Comparison of ENCODE assay signal across 8 cellular contexts in genomic region chr3:142595951-142596725, GRCh38. TPM values are rescaled to one million over a fixed set of nuclear protein-coding genes. Genes with fewer than 3 reads are reported as not detected.
DNase-seq lines count a peak whose midpoint lies in the region; ATAC-seq and TF ChIP-seq lines count a peak whose summit lies in the region.

A gene with protein sequence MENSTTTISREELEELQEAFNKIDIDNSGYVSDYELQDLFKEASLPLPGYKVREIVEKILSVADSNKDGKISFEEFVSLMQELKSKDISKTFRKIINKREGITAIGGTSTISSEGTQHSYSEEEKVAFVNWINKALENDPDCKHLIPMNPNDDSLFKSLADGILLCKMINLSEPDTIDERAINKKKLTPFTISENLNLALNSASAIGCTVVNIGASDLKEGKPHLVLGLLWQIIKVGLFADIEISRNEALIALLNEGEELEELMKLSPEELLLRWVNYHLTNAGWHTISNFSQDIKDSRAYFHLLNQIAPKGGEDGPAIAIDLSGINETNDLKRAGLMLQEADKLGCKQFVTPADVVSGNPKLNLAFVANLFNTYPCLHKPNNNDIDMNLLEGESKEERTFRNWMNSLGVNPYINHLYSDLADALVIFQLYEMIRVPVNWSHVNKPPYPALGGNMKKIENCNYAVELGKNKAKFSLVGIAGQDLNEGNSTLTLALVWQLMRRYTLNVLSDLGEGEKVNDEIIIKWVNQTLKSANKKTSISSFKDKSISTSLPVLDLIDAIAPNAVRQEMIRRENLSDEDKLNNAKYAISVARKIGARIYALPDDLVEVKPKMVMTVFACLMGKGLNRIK (plus strand): TSS chr3:142596393. CDS start chr3:142664238, 67,845 bp downstream.

- H2AK5ac ChIP-seq in trophoblast cell (ENCODE audit: low read length): no peak within 1 kb of the TSS

- H3K9ac ChIP-seq in trophoblast cell (ENCODE audit: low read length): peak within 1 kb of the TSS; percentile 18

- H3K14ac ChIP-seq in trophoblast cell (ENCODE audit: low read length): peak within 1 kb of the TSS; percentile 46

- peak within 1 kb of the TSS; percentile 78 for H3K27ac Mint-ChIP-seq in activated naive CD8-positive, alpha-beta T cell treated with anti-CD3 and anti-CD28 coated beads for 36 hours
- H3K27ac Mint-ChIP-seq in type B pancreatic cell: peak within 1 kb of the TSS; percentile 96

- H2BK12ac ChIP-seq in trophoblast cell (ENCODE audit: low read length): peak within 1 kb of the TSS; percentile 66

- H3K27me3 ChIP-seq in cardiac muscle cell (peaks cover 3% of the 10 kb centered on the region), trophoblast cell (ENCODE audit: insufficient read depth, low read length) (no peaks in the 10 kb centered on the region)

- H3K27ac ChIP-seq in cardiac muscle cell (peak within 1 kb of the TSS; percentile 73), trophoblast cell (ENCODE audit: low read depth, low read length) (peak within 1 kb of the TSS; percentile 79)

- TF ChIP-seq CTCF in GM10266 (IDR thresholded peaks at IDR 0.05; ENCODE audit: control insufficient read depth, insufficient read depth, low read depth, missing control alignments): no peak
- TF ChIP-seq CTCF in cardiac muscle cell (IDR thresholded peaks at IDR 0.05; ENCODE audit: low read depth, low read length): no peak
- TF ChIP-seq CTCF in type B pancreatic cell (conservative IDR thresholded peaks at IDR 0.05): no peak

- H4K8ac ChIP-seq in trophoblast cell (ENCODE audit: low read depth, low read length): peak within 1 kb of the TSS; percentile 88

- H3K4me3 Mint-ChIP-seq in activated naive CD8-positive, alpha-beta T cell treated with anti-CD3 and anti-CD28 coated beads for 36 hours: peak within 1 kb of the TSS; percentile 96
- peak within 1 kb of the TSS; percentile 99 for H3K4me3 Mint-ChIP-seq in type B pancreatic cell

- H3K4me3 ChIP-seq in cardiac muscle cell (peak within 1 kb of the TSS; percentile 57), trophoblast cell (ENCODE audit: low read depth, low read length) (peak within 1 kb of the TSS; percentile 77)

- peak within 1 kb of the TSS; percentile 57 for H2BK120ac ChIP-seq in trophoblast cell (ENCODE audit: insufficient read depth, low read length, poor library complexity)

- H3K4me1 Mint-ChIP-seq in activated naive CD8-positive, alpha-beta T cell treated with anti-CD3 and anti-CD28 coated beads for 36 hours: peaks cover 16% of the 10 kb centered on the region
- H3K4me1 Mint-ChIP-seq in type B pancreatic cell (ENCODE audit: unreplicated experiment): peaks cover 16% of the 10 kb centered on the region

- H3K23ac ChIP-seq in trophoblast cell (ENCODE audit: low read length): no peak within 1 kb of the TSS

- H3K36me3 Mint-ChIP-seq in activated naive CD8-positive, alpha-beta T cell treated with anti-CD3 and anti-CD28 coated beads for 36 hours: peaks cover 1% of the 10 kb centered on the region
- H3K36me3 Mint-ChIP-seq in type B pancreatic cell: peaks cover 10% of the 10 kb centered on the region

- H3K36me3 ChIP-seq in cardiac muscle cell (no peaks in the 10 kb centered on the region), trophoblast cell (ENCODE audit: control insufficient read depth in 1 of 2, insufficient read depth in 2 of 2, low read length in 2 of 2) (no peaks in the 10 kb centered on the region)

- WGBS in trophoblast cell (ENCODE audit: extremely low coverage, insufficient coverage, insufficient read length): no CpG with 5 or more reads among the region's 56 CpGs

- peak within 1 kb of the TSS; percentile 5 for H3K4ac ChIP-seq in trophoblast cell (ENCODE audit: low read depth, low read length)

- peaks cover 2% of the 10 kb centered on the region for H3K79me2 ChIP-seq in trophoblast cell (ENCODE audit: control insufficient read depth, insufficient read depth, low read length, poor library complexity)

- peaks cover 7% of the 10 kb centered on the region for H3K79me1 ChIP-seq in trophoblast cell (ENCODE audit: low read length)

- H3K4me1 ChIP-seq in cardiac muscle cell (ENCODE audit: low read depth) (peaks cover 3% of the 10 kb centered on the region), trophoblast cell (ENCODE audit: control insufficient read depth in 1 of 2, insufficient read depth in 2 of 2, low read length in 2 of 2) (no peaks in the 10 kb centered on the region)

- H4K91ac ChIP-seq in trophoblast cell (ENCODE audit: low read depth, low read length): peak within 1 kb of the TSS; percentile 67

- DNase-seq in GM10266 (ENCODE audit: extremely low spot score) (peak; percentile 85), NCI-H1048 (lab: John Stamatoyannopoulos, UW) (peak; percentile 68), SKM-1 (lab: John Stamatoyannopoulos, UW; ENCODE audit: unreplicated experiment) (peak; percentile 85), cardiac muscle cell (ENCODE audit: low read depth in 1 of 2, low spot score in 1 of 2) (peak; percentile 80 to 88), trophoblast cell (peak; percentile 86 to 97), type B pancreatic cell (ENCODE audit: extremely low spot score, unreplicated experiment) (peak; percentile 95)
- peak; percentile 88 for DNase-seq in activated naive CD8-positive, alpha-beta T cell treated with anti-CD3 and anti-CD28 coated beads for 36 hours

- peak within 1 kb of the TSS; percentile 67 for H2AFZ ChIP-seq in trophoblast cell (ENCODE audit: insufficient read depth, low read length, poor library complexity)

- peaks cover 12% of the 10 kb centered on the region for H3K27me3 Mint-ChIP-seq in activated naive CD8-positive, alpha-beta T cell treated with anti-CD3 and anti-CD28 coated beads for 36 hours
- peaks cover 5% of the 10 kb centered on the region for H3K27me3 Mint-ChIP-seq in type B pancreatic cell

- no peaks in the 10 kb centered on the region for H3K9me3 Mint-ChIP-seq in activated naive CD8-positive, alpha-beta T cell treated with anti-CD3 and anti-CD28 coated beads for 36 hours
- no peaks in the 10 kb centered on the region for H3K9me3 Mint-ChIP-seq in type B pancreatic cell

- peak within 1 kb of the TSS; percentile 80 for H3K4me2 ChIP-seq in trophoblast cell (ENCODE audit: low read length)

- peak within 1 kb of the TSS; percentile 48 for H4K12ac ChIP-seq in trophoblast cell (ENCODE audit: low read depth, low read length)

- peak; percentile 90 for ATAC-seq in HG02571 (IDR thresholded peaks at IDR 0.05; ENCODE audit: unreplicated experiment)

- peak within 1 kb of the TSS; percentile 52 for H3K18ac ChIP-seq in trophoblast cell (ENCODE audit: low read length)

- H3K9me3 ChIP-seq in cardiac muscle cell (ENCODE audit: low read depth) (no peaks in the 10 kb centered on the region), trophoblast cell (ENCODE audit: insufficient read depth, low read depth, low read length) (no peaks in the 10 kb centered on the region)

- H2BK5ac ChIP-seq in trophoblast cell (ENCODE audit: low read depth, low read length, poor library complexity): peak within 1 kb of the TSS; percentile 81

RNA-seq across cellular contexts. Expression of the gene that starts here (rescaled TPM):
- total RNA-seq in activated naive CD8-positive, alpha-beta T cell treated with anti-CD3 and anti-CD28 coated beads for 36 hours: 1 to 10 TPM; 6.2 to 7.0 TPM
- 2.7 and 5.0 TPM in 2 replicates for total RNA-seq in cardiac muscle cell
- 3.4 and 7.4 TPM in 2 replicates for polyA plus RNA-seq in cardiac muscle cell
- polyA plus RNA-seq in trophoblast cell (2013): 6.3 and 6.7 TPM in 2 replicates
- 14.6 and 23.2 TPM in 2 replicates for total RNA-seq in type B pancreatic cell (ENCODE audit: low replicate concordance)

Comparison
In these comparisons a context has a peak if more than half of its experiments do, and no peak if none do; other contexts are left out.
1. Peak in every context shown above with its lines: DNase-seq, ATAC-seq, H3K4me3 ChIP-seq and H3K27ac ChIP-seq.